ENCODE assay signal across 2 cellular contexts in genomic region chr20:49646126-49646525, GRCh38.
TF ChIP-seq lines count a peak whose summit lies in the region.

No MANE protein-coding gene starts in this region.

TF ChIP-seq in HepG2, 621 proteins besides CTCF, POLR2A, EP300 and RAD21 (continued from another document):
- TF ChIP-seq ZNF280D (CRISPR knock-in tag; IDR thresholded peaks at IDR 0.05) (no peak), TERF1 (CRISPR knock-in tag; IDR thresholded peaks at IDR 0.05) (no peak), ZNF569 (CRISPR knock-in tag; IDR thresholded peaks at IDR 0.05; ENCODE audit: borderline replicate concordance) (no peak), FOSL2 (CRISPR knock-in tag; IDR thresholded peaks at IDR 0.05) (no peak), CBX1 (IDR thresholded peaks at IDR 0.05; ENCODE audit: low read depth) (no peak), SIN3A (IDR thresholded peaks at IDR 0.05; ENCODE audit: borderline replicate concordance, low read depth, low read length) (no peak)
TF ChIP-seq in HepG2: peak in this region for 0.

TF ChIP-seq in SK-N-SH, 30 proteins besides CTCF, POLR2A, EP300 and RAD21:
- TF ChIP-seq REST (IDR thresholded peaks at IDR 0.05; ENCODE audit: low read depth, low read length) (no peak), USF1 (IDR thresholded peaks at IDR 0.05; ENCODE audit: borderline replicate concordance, low read depth) (no peak), IRF3 (IDR thresholded peaks at IDR 0.05; ENCODE audit: low read depth, low read length) (no peak), NRF1 (IDR thresholded peaks at IDR 0.05; ENCODE audit: low read depth, low read length) (no peak), RCOR1 (IDR thresholded peaks at IDR 0.05; ENCODE audit: low read length) (no peak), JUND (IDR thresholded peaks at IDR 0.05) (0 out of 2 replicates have a peak, but pooled peaks have one; percentile 24), GATA2 (CRISPR knock-in tag; IDR thresholded peaks at IDR 0.05) (no peak), GABPA (IDR thresholded peaks at IDR 0.05; ENCODE audit: low read depth) (no peak), CHD2 (IDR thresholded peaks at IDR 0.05; ENCODE audit: low read length, partially characterized antibody) (no peak), USF2 (IDR thresholded peaks at IDR 0.05; ENCODE audit: borderline replicate concordance, low read depth, low read length) (no peak), TAF1 (IDR thresholded peaks at IDR 0.05; ENCODE audit: borderline replicate concordance, low read depth, low read length) (no peak), MAX (IDR thresholded peaks at IDR 0.05; ENCODE audit: low read depth) (no peak), ELF1 (IDR thresholded peaks at IDR 0.05) (no peak), FOXM1 (IDR thresholded peaks at IDR 0.05; ENCODE audit: low read depth) (no peak), FOSL2 (IDR thresholded peaks at IDR 0.05; ENCODE audit: borderline replicate concordance, low read depth) (peak; percentile 39; the same call in 1 of the 2 replicates), POLR2AphosphoS5 (IDR thresholded peaks at IDR 0.05; ENCODE audit: low read depth, low read length) (no peak), EZH2phosphoT487 (IDR thresholded peaks at IDR 0.05; ENCODE audit: borderline replicate concordance, low read depth) (no peak), SIN3A (IDR thresholded peaks at IDR 0.05; ENCODE audit: borderline replicate concordance, low read depth, low read length) (no peak), FOXJ3 (CRISPR knock-in tag; IDR thresholded peaks at IDR 0.05) (no peak), MEF2A (IDR thresholded peaks at IDR 0.05; ENCODE audit: borderline replicate concordance, low read depth) (no peak), RXRA (IDR thresholded peaks at IDR 0.05; ENCODE audit: borderline replicate concordance, low read depth) (no peak), TCF12 (IDR thresholded peaks at IDR 0.05) (0 out of 2 replicates have a peak, but pooled peaks have one; percentile 7), MXI1 (IDR thresholded peaks at IDR 0.05; ENCODE audit: low read depth, low read length) (no peak), PBX3 (IDR thresholded peaks at IDR 0.05) (no peak)
TF ChIP-seq in SK-N-SH: peak in this region for 3.
